2 cellular contexts compared by ENCODE assay signal in the genomic region with DNA sequence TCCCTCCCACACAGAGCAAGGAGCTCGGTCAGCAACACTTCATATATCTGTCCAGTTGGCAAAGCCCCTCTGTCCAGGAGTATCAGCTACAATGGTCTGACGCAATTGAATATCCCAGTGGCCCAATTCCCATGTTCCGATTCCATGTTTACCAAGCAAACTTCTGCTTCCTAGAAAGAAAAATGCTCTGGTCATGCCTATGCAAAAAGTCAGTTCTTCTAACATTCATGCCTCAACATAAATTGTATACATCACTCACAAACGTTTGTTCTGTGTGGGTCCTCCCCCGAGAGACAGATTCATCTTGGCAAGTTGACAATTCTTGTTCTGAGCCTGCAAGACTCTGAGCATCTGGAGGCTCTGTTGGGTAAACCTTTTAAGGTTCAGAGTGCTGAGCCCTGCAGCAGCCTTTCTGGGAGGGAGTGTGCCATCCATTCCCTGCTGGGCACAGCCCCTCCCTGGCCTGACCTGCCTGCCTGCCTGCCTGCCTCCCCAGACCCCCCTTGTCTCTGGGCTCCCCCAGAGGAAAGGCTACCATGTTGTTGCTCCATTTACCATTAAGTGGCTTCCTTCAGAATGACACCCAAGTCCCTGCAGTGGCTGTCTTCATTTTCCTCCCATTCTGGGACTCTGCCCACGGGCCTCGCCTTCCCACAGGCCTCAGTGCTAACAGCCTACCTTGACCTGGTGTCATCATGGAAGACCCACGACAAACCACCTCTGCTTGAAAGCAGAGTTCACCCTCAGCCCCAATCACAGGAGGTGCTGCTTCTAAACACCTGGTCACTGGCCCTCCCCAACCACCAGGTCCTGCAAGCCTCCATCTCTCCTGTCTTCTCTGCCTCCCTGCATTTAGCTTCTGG.
A peak's percentile ranks its signal among the peaks of the same experiment; 100 is the strongest.
TF ChIP-seq lines count a peak whose summit lies in the region.

No MANE protein-coding gene starts in this region.

TF ChIP-seq in K562, 482 proteins besides CTCF, POLR2A, EP300 and RAD21 (continues in another document):
- TF ChIP-seq ZNF316 (IDR thresholded peaks at IDR 0.05): peak; percentile 25; the same call in 1 of the 2 replicates
- TF ChIP-seq ZFPM2 (CRISPR knock-in tag; IDR thresholded peaks at IDR 0.05): no peak
- TF ChIP-seq ZNF592 (IDR thresholded peaks at IDR 0.05): no peak
- TF ChIP-seq ZBTB9 (CRISPR knock-in tag; IDR thresholded peaks at IDR 0.05): no peak
- no peak for TF ChIP-seq ZNF407 (IDR thresholded peaks at IDR 0.05; ENCODE audit: low read depth)
- peak; percentile 28; the same call in 1 of the 2 replicates for TF ChIP-seq NFIC (IDR thresholded peaks at IDR 0.05)
- TF ChIP-seq HNRNPLL (IDR thresholded peaks at IDR 0.05; ENCODE audit: low read depth, low read length, poor library complexity, severe bottlenecking): no peak
- no peak for TF ChIP-seq ZC3H8 (IDR thresholded peaks at IDR 0.05)

TF ChIP-seq in HepG2, 621 proteins besides CTCF, POLR2A, EP300 and RAD21:
- TF ChIP-seq RFXANK (CRISPR knock-in tag; IDR thresholded peaks at IDR 0.05): no peak
- 0 out of 2 replicates have a peak, but pooled peaks have one; percentile 12 for TF ChIP-seq FOXA3 (CRISPR knock-in tag; IDR thresholded peaks at IDR 0.05)
- TF ChIP-seq, protein P1, sequence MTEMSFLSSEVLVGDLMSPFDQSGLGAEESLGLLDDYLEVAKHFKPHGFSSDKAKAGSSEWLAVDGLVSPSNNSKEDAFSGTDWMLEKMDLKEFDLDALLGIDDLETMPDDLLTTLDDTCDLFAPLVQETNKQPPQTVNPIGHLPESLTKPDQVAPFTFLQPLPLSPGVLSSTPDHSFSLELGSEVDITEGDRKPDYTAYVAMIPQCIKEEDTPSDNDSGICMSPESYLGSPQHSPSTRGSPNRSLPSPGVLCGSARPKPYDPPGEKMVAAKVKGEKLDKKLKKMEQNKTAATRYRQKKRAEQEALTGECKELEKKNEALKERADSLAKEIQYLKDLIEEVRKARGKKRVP (CRISPR knock-in tag; IDR thresholded peaks at IDR 0.05): peak in 1 of 2 experiments; percentile 71; a peak in 2 of 4 replicates
- TF ChIP-seq CEBPB (IDR thresholded peaks at IDR 0.05; ENCODE audit: borderline replicate concordance, low read depth, low read length): 0 out of 2 replicates have a peak, but pooled peaks have one; percentile 24
- TF ChIP-seq BCL6 (CRISPR knock-in tag; IDR thresholded peaks at IDR 0.05): peak; percentile 89
- TF ChIP-seq, protein P2, sequence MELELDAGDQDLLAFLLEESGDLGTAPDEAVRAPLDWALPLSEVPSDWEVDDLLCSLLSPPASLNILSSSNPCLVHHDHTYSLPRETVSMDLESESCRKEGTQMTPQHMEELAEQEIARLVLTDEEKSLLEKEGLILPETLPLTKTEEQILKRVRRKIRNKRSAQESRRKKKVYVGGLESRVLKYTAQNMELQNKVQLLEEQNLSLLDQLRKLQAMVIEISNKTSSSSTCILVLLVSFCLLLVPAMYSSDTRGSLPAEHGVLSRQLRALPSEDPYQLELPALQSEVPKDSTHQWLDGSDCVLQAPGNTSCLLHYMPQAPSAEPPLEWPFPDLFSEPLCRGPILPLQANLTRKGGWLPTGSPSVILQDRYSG (CRISPR knock-in tag; IDR thresholded peaks at IDR 0.05): no peak
